In genomic region chr6:156774872-156775405, GRCh38 we compare ENCODE assay signal across 9 cellular contexts. TPM values are rescaled to one million over a fixed set of nuclear protein-coding genes. Genes with fewer than 3 reads are reported as not detected.
DNase-seq lines count a peak whose midpoint lies in the region; ATAC-seq and TF ChIP-seq lines count a peak whose summit lies in the region.
"Had no signal": no experiment of that assay in that cellular context is flagged by ENCODE, and none has a peak within 500 bp of the region (broad histone marks: within the 10 kb centered on the region; RNA-seq: fewer than 3 reads in every experiment).

No MANE protein-coding gene starts in this region.

- no peaks in the 10 kb centered on the region for H3K9me3 ChIP-seq in SK-N-MC (ENCODE audit: low read depth, low read length)
- H3K9me3 ChIP-seq in gastroesophageal sphincter, result no peaks in the 10 kb centered on the region
- H3K9me3 ChIP-seq in thyroid gland, result no peaks in the 10 kb centered on the region

- CTCF ChIA-PET in activated naive CD4-positive, alpha-beta T cell treated with anti-CD3 and anti-CD28 coated beads for 36 hours (lab: Charles Lee), result no interaction called here

- peak overlapping the region; percentile 36 for H3K4me3 ChIP-seq in SK-N-MC
- no peak overlapping the region for H3K4me3 ChIP-seq in gastroesophageal sphincter
- no peak overlapping the region for H3K4me3 ChIP-seq in thyroid gland (replicated peaks in 1 of 3)

- no peaks in the 10 kb centered on the region for H3K9me3 Mint-ChIP-seq in activated naive CD4-positive, alpha-beta T cell treated with anti-CD3 and anti-CD28 coated beads for 36 hours
- H3K9me3 Mint-ChIP-seq in natural killer cell treated with Interleukin-12 subunit alpha and Interleukin-12 subunit beta and Interleukin-15 and Interleukin-18, amount 100 ng/mL, for 72 hours, result no peaks in the 10 kb centered on the region
- H3K9me3 Mint-ChIP-seq: activated CD4-positive, alpha-beta memory T cell treated with anti-CD3 and anti-CD28 coated beads for 36 hours had no signal

- no peak for TF ChIP-seq EP300 in gastroesophageal sphincter (IDR thresholded peaks at IDR 0.05)

- H3K36me3 Mint-ChIP-seq in activated naive CD4-positive, alpha-beta T cell treated with anti-CD3 and anti-CD28 coated beads for 36 hours (ENCODE audit: low read depth), result peaks cover 4% of the 10 kb centered on the region
- no peaks in the 10 kb centered on the region for H3K36me3 Mint-ChIP-seq in natural killer cell treated with Interleukin-12 subunit alpha and Interleukin-12 subunit beta and Interleukin-15 and Interleukin-18, amount 100 ng/mL, for 72 hours

- peaks cover 14% of the 10 kb centered on the region for H3K4me1 Mint-ChIP-seq in activated naive CD4-positive, alpha-beta T cell treated with anti-CD3 and anti-CD28 coated beads for 36 hours (ENCODE audit: low read depth)
- peaks cover 15 to 16% of the 10 kb centered on the region in 2 donors for H3K4me1 Mint-ChIP-seq in natural killer cell treated with Interleukin-12 subunit alpha and Interleukin-12 subunit beta and Interleukin-15 and Interleukin-18, amount 100 ng/mL, for 72 hours (ENCODE audit: low read depth in 2 of 2)

- DNase-seq in activated naive CD4-positive, alpha-beta T cell treated with anti-CD3 and anti-CD28 coated beads for 36 hours, result peak; percentile 20
- DNase-seq in activated naive CD4-positive, alpha-beta T cell (lab: John Stamatoyannopoulos, UW), result no peak
- DNase-seq in SK-N-MC (ENCODE audit: low read depth, low spot score), result no peak
- no peak for DNase-seq in thyroid gland
- DNase-seq in GM10266 (ENCODE audit: extremely low spot score), result no peak
- DNase-seq in natural killer cell treated with Interleukin-12 subunit alpha and Interleukin-12 subunit beta and Interleukin-15 and Interleukin-18, amount 100 ng/mL, for 72 hours (ENCODE audit: low spot score), result no peak
- DNase-seq: activated CD4-positive, alpha-beta memory T cell treated with anti-CD3 and anti-CD28 coated beads for 36 hours had no signal

- intact Hi-C loops in activated naive CD4-positive, alpha-beta T cell treated with anti-CD3 and anti-CD28 coated beads for 36 hours (cut with micrococcal nuclease), result loop anchor here (2.0 to 5.0 kb wide), 3 partner anchors 54 to 497 kb away; no protein-coding TSS in a partner anchor
- intact Hi-C loops in thyroid gland (cut with DNase I), result loop anchor here (5.0 to 10.0 kb wide), 2 partner anchors 88 to 400 kb away; no protein-coding TSS in a partner anchor

- peak overlapping the region; percentile 53 for H3K9ac ChIP-seq in SK-N-MC (ENCODE audit: insufficient read length)

- H3K27me3 Mint-ChIP-seq in activated naive CD4-positive, alpha-beta T cell treated with anti-CD3 and anti-CD28 coated beads for 36 hours (ENCODE audit: low read depth), result no peaks in the 10 kb centered on the region
- peaks cover 0 to 3% of the 10 kb centered on the region in 2 donors for H3K27me3 Mint-ChIP-seq in natural killer cell treated with Interleukin-12 subunit alpha and Interleukin-12 subunit beta and Interleukin-15 and Interleukin-18, amount 100 ng/mL, for 72 hours
- H3K27me3 Mint-ChIP-seq: activated CD4-positive, alpha-beta memory T cell treated with anti-CD3 and anti-CD28 coated beads for 36 hours had no signal

- no peak for TF ChIP-seq POLR2A in gastroesophageal sphincter (IDR thresholded peaks at IDR 0.05)
- no peak for TF ChIP-seq POLR2A in thyroid gland (IDR thresholded peaks at IDR 0.05)

- TF ChIP-seq CTCF in gastroesophageal sphincter (IDR thresholded peaks at IDR 0.05) (peak in 2 of 4 experiments; percentile 14 to 15), thyroid gland (IDR thresholded peaks at IDR 0.05) (peak in 3 of 6 experiments; percentile 4 to 19 (median 8)), GM10266 (IDR thresholded peaks at IDR 0.05; ENCODE audit: control insufficient read depth, insufficient read depth, low read depth, missing control alignments) (no peak)

- no peak overlapping the region for H3K4me3 Mint-ChIP-seq in activated naive CD4-positive, alpha-beta T cell treated with anti-CD3 and anti-CD28 coated beads for 36 hours
- H3K4me3 Mint-ChIP-seq in natural killer cell treated with Interleukin-12 subunit alpha and Interleukin-12 subunit beta and Interleukin-15 and Interleukin-18, amount 100 ng/mL, for 72 hours, result no peak overlapping the region
- H3K4me3 Mint-ChIP-seq: activated CD4-positive, alpha-beta memory T cell treated with anti-CD3 and anti-CD28 coated beads for 36 hours had no signal

- ATAC-seq in gastroesophageal sphincter (no peak), HG03196 (IDR thresholded peaks at IDR 0.05; ENCODE audit: unreplicated experiment) (no peak)
- no peak for ATAC-seq in natural killer cell treated with Interleukin-12 subunit alpha and Interleukin-12 subunit beta and Interleukin-15 and Interleukin-18, amount 100 ng/mL, for 72 hours

- H3K36me3 ChIP-seq in SK-N-MC (ENCODE audit: insufficient read depth, low read length) (no peaks in the 10 kb centered on the region), gastroesophageal sphincter (no peaks in the 10 kb centered on the region), thyroid gland (no peaks in the 10 kb centered on the region)

- no peaks in the 10 kb centered on the region for H3K27me3 ChIP-seq in gastroesophageal sphincter
- H3K27me3 ChIP-seq in thyroid gland, result no peaks in the 10 kb centered on the region

- 30 to 42% methylated on average over 5 of the region's 5 CpGs for WGBS in gastroesophageal sphincter (ENCODE audit: low coverage in 1 of 2), 2 donors
- WGBS in thyroid gland, 2 donors, result 48 to 52% methylated on average over 5 of the region's 5 CpGs

- H3K4me1 ChIP-seq in gastroesophageal sphincter (peaks cover 0 to 31% (median 6%) of the 10 kb centered on the region in 3 donors), thyroid gland (peaks cover 15 to 18% of the 10 kb centered on the region in 2 donors)

- H3K27ac Mint-ChIP-seq in activated naive CD4-positive, alpha-beta T cell treated with anti-CD3 and anti-CD28 coated beads for 36 hours, result no peak overlapping the region
- H3K27ac Mint-ChIP-seq in natural killer cell treated with Interleukin-12 subunit alpha and Interleukin-12 subunit beta and Interleukin-15 and Interleukin-18, amount 100 ng/mL, for 72 hours, result peak overlapping the region in 1 of 2 donors; percentile 39
- H3K27ac Mint-ChIP-seq: activated CD4-positive, alpha-beta memory T cell treated with anti-CD3 and anti-CD28 coated beads for 36 hours had no signal

- H3K27ac ChIP-seq in SK-N-MC (peak overlapping the region; percentile 99), gastroesophageal sphincter (peak overlapping the region; percentile 43 to 97 (median 78)), thyroid gland (peak overlapping the region in 2 of 3 donors; percentile 21 to 43)

RNA-seq across cellular contexts. Expression of gene ARID1B, which starts 2.2 kb away (rescaled TPM):
- 10 to 100 TPM; 42.5 to 43.2 TPM for total RNA-seq in activated naive CD4-positive, alpha-beta T cell treated with anti-CD3 and anti-CD28 coated beads for 36 hours
- 100 to 1,000 TPM in 1 of 4 donors, 10 to 100 TPM in 3; 40.0 to 106 (median 79.7) TPM for total RNA-seq in gastroesophageal sphincter
- 100 to 1,000 TPM; 157 to 315 (median 206) TPM for total RNA-seq in thyroid gland
- 100 to 1,000 TPM in 1 of 2 donors, 10 to 100 TPM in 1; 92.3 to 129 TPM for total RNA-seq in natural killer cell treated with Interleukin-12 subunit alpha and Interleukin-12 subunit beta and Interleukin-15 and Interleukin-18, amount 100 ng/mL, for 72 hours

Comparison
In these comparisons a context has a peak if more than half of its experiments do, and no peak if none do; other contexts are left out.
1. H3K27ac ChIP-seq: peak in every context shown above with its lines; median percentile 99 in SK-N-MC; 78 in gastroesophageal sphincter; 32 in thyroid gland.